2 cellular contexts compared by ENCODE assay signal in the genomic region with DNA sequence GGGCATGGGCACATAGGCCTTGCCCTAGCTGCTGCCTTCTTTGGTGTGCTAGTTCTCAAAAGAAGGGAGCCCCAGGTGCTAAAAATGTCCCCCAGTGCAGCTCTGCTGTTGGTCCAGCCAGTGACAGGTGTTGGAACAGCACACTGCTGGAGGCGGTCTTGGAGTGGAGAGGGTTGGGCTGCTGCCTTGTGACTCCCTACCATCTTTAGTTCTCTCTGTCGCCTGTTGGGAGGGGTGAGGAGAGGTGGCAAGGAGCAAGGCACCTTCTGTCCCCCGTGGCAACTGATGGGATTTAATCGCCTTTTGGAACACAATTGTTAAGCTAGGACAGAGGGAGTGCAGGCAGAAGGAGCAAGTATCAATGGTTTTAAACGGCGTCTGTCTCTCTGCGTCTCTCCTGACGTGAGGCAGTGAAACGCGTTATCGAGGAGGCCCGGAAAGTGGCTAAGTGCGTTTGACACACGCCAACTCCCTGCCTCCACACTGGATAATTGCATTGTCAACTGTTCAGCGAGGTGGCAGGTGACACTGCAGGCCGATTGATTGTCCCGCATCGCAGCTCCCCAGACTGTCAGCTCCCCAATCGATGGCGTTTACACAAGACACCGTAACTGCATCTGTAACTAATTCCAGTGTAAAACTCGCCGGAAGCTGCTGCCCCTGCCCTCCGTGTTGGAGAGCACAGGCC.
TF ChIP-seq lines count a peak whose summit lies in the region.

No MANE protein-coding gene starts in this region.

TF ChIP-seq in HCT116, 20 proteins besides CTCF, POLR2A, EP300 and RAD21 (continued from another document):
- TF ChIP-seq ELF1 (IDR thresholded peaks at IDR 0.05; ENCODE audit: borderline replicate concordance, low read depth) = no peak
- no peak for TF ChIP-seq EZH2 (IDR thresholded peaks at IDR 0.05)
- TF ChIP-seq TCF7L2 (IDR thresholded peaks at IDR 0.05; ENCODE audit: borderline replicate concordance, extremely low read depth, insufficient read depth, insufficient read length) = no peak
- no peak for TF ChIP-seq ZNF274 (IDR thresholded peaks at IDR 0.05; ENCODE audit: low read depth, low read length)
- TF ChIP-seq CEBPB (IDR thresholded peaks at IDR 0.05; ENCODE audit: low read depth) = no peak
- TF ChIP-seq POLR2AphosphoS5 (IDR thresholded peaks at IDR 0.05; ENCODE audit: low read depth, low read length) = no peak
- TF ChIP-seq SIN3A (IDR thresholded peaks at IDR 0.05; ENCODE audit: low read depth) = no peak
- no peak for TF ChIP-seq EZH2phosphoT487 (IDR thresholded peaks at IDR 0.05; ENCODE audit: borderline replicate concordance)
- TF ChIP-seq, protein P1, sequence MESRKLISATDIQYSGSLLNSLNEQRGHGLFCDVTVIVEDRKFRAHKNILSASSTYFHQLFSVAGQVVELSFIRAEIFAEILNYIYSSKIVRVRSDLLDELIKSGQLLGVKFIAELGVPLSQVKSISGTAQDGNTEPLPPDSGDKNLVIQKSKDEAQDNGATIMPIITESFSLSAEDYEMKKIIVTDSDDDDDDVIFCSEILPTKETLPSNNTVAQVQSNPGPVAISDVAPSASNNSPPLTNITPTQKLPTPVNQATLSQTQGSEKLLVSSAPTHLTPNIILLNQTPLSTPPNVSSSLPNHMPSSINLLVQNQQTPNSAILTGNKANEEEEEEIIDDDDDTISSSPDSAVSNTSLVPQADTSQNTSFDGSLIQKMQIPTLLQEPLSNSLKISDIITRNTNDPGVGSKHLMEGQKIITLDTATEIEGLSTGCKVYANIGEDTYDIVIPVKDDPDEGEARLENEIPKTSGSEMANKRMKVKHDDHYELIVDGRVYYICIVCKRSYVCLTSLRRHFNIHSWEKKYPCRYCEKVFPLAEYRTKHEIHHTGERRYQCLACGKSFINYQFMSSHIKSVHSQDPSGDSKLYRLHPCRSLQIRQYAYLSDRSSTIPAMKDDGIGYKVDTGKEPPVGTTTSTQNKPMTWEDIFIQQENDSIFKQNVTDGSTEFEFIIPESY (IDR thresholded peaks at IDR 0.05; ENCODE audit: extremely low read depth, insufficient replicate concordance, low read length) = no peak
- no peak for TF ChIP-seq FOSL1 (IDR thresholded peaks at IDR 0.05; ENCODE audit: low read depth)
- TF ChIP-seq, protein P2, sequence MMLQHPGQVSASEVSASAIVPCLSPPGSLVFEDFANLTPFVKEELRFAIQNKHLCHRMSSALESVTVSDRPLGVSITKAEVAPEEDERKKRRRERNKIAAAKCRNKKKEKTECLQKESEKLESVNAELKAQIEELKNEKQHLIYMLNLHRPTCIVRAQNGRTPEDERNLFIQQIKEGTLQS (IDR thresholded peaks at IDR 0.05) = no peak
- TF ChIP-seq CBX3 (IDR thresholded peaks at IDR 0.05; ENCODE audit: low read depth) = no peak

TF ChIP-seq in WTC11, 78 proteins besides CTCF, POLR2A, EP300 and RAD21 (continued from another document):
- TF ChIP-seq, protein P3, sequence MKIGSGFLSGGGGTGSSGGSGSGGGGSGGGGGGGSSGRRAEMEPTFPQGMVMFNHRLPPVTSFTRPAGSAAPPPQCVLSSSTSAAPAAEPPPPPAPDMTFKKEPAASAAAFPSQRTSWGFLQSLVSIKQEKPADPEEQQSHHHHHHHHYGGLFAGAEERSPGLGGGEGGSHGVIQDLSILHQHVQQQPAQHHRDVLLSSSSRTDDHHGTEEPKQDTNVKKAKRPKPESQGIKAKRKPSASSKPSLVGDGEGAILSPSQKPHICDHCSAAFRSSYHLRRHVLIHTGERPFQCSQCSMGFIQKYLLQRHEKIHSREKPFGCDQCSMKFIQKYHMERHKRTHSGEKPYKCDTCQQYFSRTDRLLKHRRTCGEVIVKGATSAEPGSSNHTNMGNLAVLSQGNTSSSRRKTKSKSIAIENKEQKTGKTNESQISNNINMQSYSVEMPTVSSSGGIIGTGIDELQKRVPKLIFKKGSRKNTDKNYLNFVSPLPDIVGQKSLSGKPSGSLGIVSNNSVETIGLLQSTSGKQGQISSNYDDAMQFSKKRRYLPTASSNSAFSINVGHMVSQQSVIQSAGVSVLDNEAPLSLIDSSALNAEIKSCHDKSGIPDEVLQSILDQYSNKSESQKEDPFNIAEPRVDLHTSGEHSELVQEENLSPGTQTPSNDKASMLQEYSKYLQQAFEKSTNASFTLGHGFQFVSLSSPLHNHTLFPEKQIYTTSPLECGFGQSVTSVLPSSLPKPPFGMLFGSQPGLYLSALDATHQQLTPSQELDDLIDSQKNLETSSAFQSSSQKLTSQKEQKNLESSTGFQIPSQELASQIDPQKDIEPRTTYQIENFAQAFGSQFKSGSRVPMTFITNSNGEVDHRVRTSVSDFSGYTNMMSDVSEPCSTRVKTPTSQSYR (CRISPR knock-in tag; IDR thresholded peaks at IDR 0.05) = no peak
- TF ChIP-seq TEAD4 (CRISPR knock-in tag; IDR thresholded peaks at IDR 0.05) (no peak), FOXJ3 (CRISPR knock-in tag; IDR thresholded peaks at IDR 0.05; ENCODE audit: borderline replicate concordance) (no peak), ELF4 (CRISPR knock-in tag; IDR thresholded peaks at IDR 0.05; ENCODE audit: low read depth) (no peak), TP53 (CRISPR knock-in tag; IDR thresholded peaks at IDR 0.05) (no peak), GRHL2 (CRISPR knock-in tag; IDR thresholded peaks at IDR 0.05; ENCODE audit: insufficient replicate concordance, severe bottlenecking) (no peak)
